Comparison of ENCODE assay signal across 17 cellular contexts in the genomic region with DNA sequence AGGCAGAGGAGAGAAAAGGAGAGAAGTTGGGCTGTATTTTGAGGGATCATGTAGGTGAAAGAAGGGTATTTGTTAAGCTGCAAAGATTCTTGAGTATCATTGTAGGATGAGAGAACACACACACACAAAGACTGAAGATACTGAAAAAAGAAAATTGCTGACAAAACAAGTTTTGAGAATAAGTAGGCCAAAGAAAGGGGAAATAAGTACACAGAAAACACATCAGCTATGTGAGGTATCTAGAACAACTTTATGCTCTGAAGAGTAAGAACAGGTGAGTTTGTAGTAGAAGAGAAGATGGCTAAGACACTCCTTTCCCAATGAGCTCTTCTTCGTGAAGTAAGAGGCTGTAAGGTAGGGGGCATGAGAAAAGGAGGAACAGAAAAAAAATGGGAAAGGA. TPM values are rescaled to one million over a fixed set of nuclear protein-coding genes. Genes with fewer than 3 reads are reported as not detected.
DNase-seq lines count a peak whose midpoint lies in the region; ATAC-seq, FAIRE-seq and TF ChIP-seq lines count a peak whose summit lies in the region.
"Had no signal": no experiment of that assay in that cellular context is flagged by ENCODE, and none has a peak within 500 bp of the region (broad histone marks: within the 10 kb centered on the region; RNA-seq: fewer than 3 reads in every experiment).

No MANE protein-coding gene starts in this region.

- peaks cover 0 to 7% of the 10 kb centered on the region in 2 experiments for H3K9me3 ChIP-seq in CD4-positive, CD25-positive, alpha-beta regulatory T cell (ENCODE audit: control insufficient read depth in 2 of 2, low read length in 2 of 2)
- H3K9me3 ChIP-seq in PC-3 (ENCODE audit: low read length) (no peaks in the 10 kb centered on the region; the same call in 1 of the 2 replicates), pancreas (no peaks in the 10 kb centered on the region)

- peaks cover 0 to 10% (median 5%) of the 10 kb centered on the region in 7 donors for H3K9me3 Mint-ChIP-seq in CD4-positive, CD25-positive, alpha-beta regulatory T cell
- peaks cover 6% of the 10 kb centered on the region for H3K9me3 Mint-ChIP-seq in central memory CD8-positive, alpha-beta T cell

- intact Hi-C loops in PC-3 (cut with micrococcal nuclease): no loop called here
- intact Hi-C loops in pancreas (cut with DNase I): no loop called here

- no peak for ATAC-seq in CD4-positive, CD25-positive, alpha-beta regulatory T cell (ENCODE audit: low read depth in 2 of 2)
- ATAC-seq in GM18909 (IDR thresholded peaks at IDR 0.05; ENCODE audit: poor library complexity, unreplicated experiment) (peak; percentile 13), PC-3 (no peak), HG03432 (IDR thresholded peaks at IDR 0.05; ENCODE audit: unreplicated experiment) (no peak), pancreas (no peak)
- ATAC-seq in central memory CD8-positive, alpha-beta T cell (replicated peaks; ENCODE audit: extremely low read depth, poor library complexity, severe bottlenecking): no peak

- peaks cover 4% of the 10 kb centered on the region for H3K4me1 ChIP-seq in CD4-positive, CD25-positive, alpha-beta regulatory T cell (ENCODE audit: control insufficient read depth, insufficient read depth, low read length, poor library complexity, severe bottlenecking)
- H3K4me1 ChIP-seq in PC-3 (ENCODE audit: insufficient read depth, low read length) (peaks cover 40% of the 10 kb centered on the region), pancreas (peaks cover 0 to 6% (median 0%) of the 10 kb centered on the region in 3 donors)
- H3K4me1 ChIP-seq: BLaER1 had no signal

- peaks cover 30 to 39% (median 34%) of the 10 kb centered on the region in 4 donors for H3K4me1 Mint-ChIP-seq in CD4-positive, CD25-positive, alpha-beta regulatory T cell
- peaks cover 30% of the 10 kb centered on the region for H3K4me1 Mint-ChIP-seq in central memory CD8-positive, alpha-beta T cell

- BruUV-seq in PC-3 (replicated peaks; lab: Mats Ljungman, UMichigan): no TSS peak

- H3K79me2 ChIP-seq in PC-3 (ENCODE audit: low read length): peaks cover 67% of the 10 kb centered on the region

- H3K9me2 ChIP-seq in PC-3 (replicated peaks; ENCODE audit: low read length): no peaks in the 10 kb centered on the region
- H3K9me2 ChIP-seq: SK-N-SH had no signal

- H3K27me3 Mint-ChIP-seq in CD4-positive, CD25-positive, alpha-beta regulatory T cell: no peaks in the 10 kb centered on the region
- no peaks in the 10 kb centered on the region for H3K27me3 Mint-ChIP-seq in central memory CD8-positive, alpha-beta T cell

- H3K4me3 ChIP-seq in CD4-positive, CD25-positive, alpha-beta regulatory T cell (ENCODE audit: low read depth, low read length): no peak overlapping the region
- H3K4me3 ChIP-seq in PC-3 (ENCODE audit: low read length) (no peak overlapping the region), pancreas (no peak overlapping the region)
- H3K4me3 ChIP-seq: BLaER1 had no signal

- H3K27ac Mint-ChIP-seq in CD4-positive, CD25-positive, alpha-beta regulatory T cell: peak overlapping the region; percentile 0 to 93 (median 22)
- H3K27ac Mint-ChIP-seq in central memory CD8-positive, alpha-beta T cell (ENCODE audit: low read depth): peak overlapping the region; percentile 3

- no peaks in the 10 kb centered on the region for H3K36me3 ChIP-seq in CD4-positive, CD25-positive, alpha-beta regulatory T cell (ENCODE audit: control insufficient read depth, insufficient read depth, low read length)
- H3K36me3 ChIP-seq in PC-3 (ENCODE audit: low read depth, low read length) (peaks cover 17% of the 10 kb centered on the region; the same call in 1 of the 2 replicates), pancreas (no peaks in the 10 kb centered on the region)

- TF ChIP-seq CTCF in PC-3 (conservative IDR thresholded peaks at IDR 0.05; ENCODE audit: low read depth, low read length): no peak
- no peak for TF ChIP-seq CTCF in pancreas (IDR thresholded peaks at IDR 0.05)

- CTCF ChIA-PET in PC-3 (lab: Charles Lee): no interaction called here

- H3F3A ChIP-seq in PC-3 (ENCODE audit: low read length, unreplicated experiment): peaks cover 3% of the 10 kb centered on the region

- H3K27ac ChIP-seq in CD4-positive, CD25-positive, alpha-beta regulatory T cell (ENCODE audit: insufficient read depth, low read length, poor library complexity, severe bottlenecking): no peak overlapping the region
- 0 out of 2 replicates have a peak overlapping the region, but pooled peaks have one; percentile 68 for H3K27ac ChIP-seq in PC-3 (ENCODE audit: low read length)
- no peak overlapping the region for H3K27ac ChIP-seq in pancreas
- H3K27ac ChIP-seq: BLaER1 had no signal

- H3K9ac ChIP-seq in PC-3 (ENCODE audit: low read length): no peak overlapping the region
- H3K9ac ChIP-seq: BLaER1, SK-N-SH had no signal

- DNase-seq in CD4-positive, CD25-positive, alpha-beta regulatory T cell: no peak
- no peak for DNase-seq in PC-3
- DNase-seq in central memory CD8-positive, alpha-beta T cell (ENCODE audit: low spot score in 2 of 2): no peak
- no peak for DNase-seq in CD1c-positive myeloid dendritic cell (ENCODE audit: extremely low spot score)
- no peak for DNase-seq in pancreas
- no peak for DNase-seq in EL
- DNase-seq: DMS153; H7; KBM-7; NCI-H1436; NCI-H2227 treated with DMSO at 0.1 percent for 48 hours; NK-92 treated with Interleukin-12 subunit alpha and Interleukin-12 subunit beta, amount 100 ng/mL, for 24 hours; Right ventricle myocardium superior; SK-N-SH had no signal

- H3K4me2 ChIP-seq in PC-3 (ENCODE audit: low read length): no peak overlapping the region
- H3K4me2 ChIP-seq: BLaER1, SK-N-SH had no signal

- H2AFZ ChIP-seq in PC-3 (ENCODE audit: low read length): no peak overlapping the region

- POLR2A ChIA-PET in PC-3 (lab: Charles Lee; ENCODE audit: unreplicated experiment): no interaction called here

- FAIRE-seq in pancreas (lab: Jason Lieb, UNC): no peak

- no peaks in the 10 kb centered on the region for H3K27me3 ChIP-seq in CD4-positive, CD25-positive, alpha-beta regulatory T cell (ENCODE audit: control insufficient read depth, insufficient read depth, low read length)
- H3K27me3 ChIP-seq in PC-3 (ENCODE audit: low read length) (no peaks in the 10 kb centered on the region), pancreas (no peaks in the 10 kb centered on the region)
- H3K27me3 ChIP-seq: BLaER1 had no signal

- H3K36me3 Mint-ChIP-seq in CD4-positive, CD25-positive, alpha-beta regulatory T cell: peaks cover 10% of the 10 kb centered on the region
- peaks cover 6% of the 10 kb centered on the region for H3K36me3 Mint-ChIP-seq in central memory CD8-positive, alpha-beta T cell (ENCODE audit: insufficient read depth)

- H3K4me3 Mint-ChIP-seq in CD4-positive, CD25-positive, alpha-beta regulatory T cell: peak overlapping the region in 1 of 4 donors; percentile 24
- no peak overlapping the region for H3K4me3 Mint-ChIP-seq in central memory CD8-positive, alpha-beta T cell

- H4K20me1 ChIP-seq in PC-3 (ENCODE audit: low read length): no peaks in the 10 kb centered on the region
- H4K20me1 ChIP-seq: BLaER1 had no signal

- WGBS in pancreas, 2 donors: 96% methylated on average over 1 of the region's 1 CpG

RNA-seq across cellular contexts. Expression of a gene that starts 28.2 kb away (rescaled TPM):
- total RNA-seq in CD4-positive, CD25-positive, alpha-beta regulatory T cell: 19.7 TPM
- polyA plus RNA-seq in CD4-positive, CD25-positive, alpha-beta regulatory T cell: 10 to 100 TPM; 12.6 to 27.3 (median 19.9) TPM
- total RNA-seq in PC-3 (2014; rRNA removed) (8.1 and 10.8 TPM in 2 replicates), pancreas (1 to 10 TPM; 4.3 to 9.0 (median 6.3) TPM)
- 1 to 10 TPM; 2.2 to 2.6 TPM for polyA plus RNA-seq in pancreas

RNA-seq across cellular contexts. Expression of a gene that starts 28.5 kb away (rescaled TPM):
- 18.4 TPM for total RNA-seq in CD4-positive, CD25-positive, alpha-beta regulatory T cell
- polyA plus RNA-seq in CD4-positive, CD25-positive, alpha-beta regulatory T cell: 10 to 100 TPM; 10.3 to 16.0 (median 12.3) TPM
- 7.4 and 11.1 TPM in 2 replicates for total RNA-seq in PC-3 (2014; rRNA removed)
- 10 to 100 TPM in 1 of 6 donors, 1 to 10 TPM in 5; 4.5 to 10.4 (median 6.9) TPM for total RNA-seq in pancreas
- 1 to 10 TPM; 2.9 to 3.7 TPM for polyA plus RNA-seq in pancreas
